1 cellular context compared by ENCODE assay signal in genomic region chr1:236509203-236509602, GRCh38.
TF ChIP-seq lines count a peak whose summit lies in the region.

No MANE protein-coding gene starts in this region.

TF ChIP-seq in GM23338, 12 proteins besides CTCF, POLR2A, EP300 and RAD21 (continued from another document):
- TF ChIP-seq ZNF462 (CRISPR knock-in tag; IDR thresholded peaks at IDR 0.05) (no peak), CREB1 (CRISPR knock-in tag; IDR thresholded peaks at IDR 0.05; ENCODE audit: low read depth) (no peak), ETS1 (IDR thresholded peaks at IDR 0.05) (no peak), ZNF114 (CRISPR knock-in tag; IDR thresholded peaks at IDR 0.05) (no peak), NANOG (IDR thresholded peaks at IDR 0.05; ENCODE audit: borderline replicate concordance) (no peak), JUNB (IDR thresholded peaks at IDR 0.05; ENCODE audit: unreplicated experiment) (no peak), EZH2phosphoT487 (IDR thresholded peaks at IDR 0.05; ENCODE audit: unreplicated experiment) (no peak), ZNF331 (CRISPR knock-in tag; IDR thresholded peaks at IDR 0.05; ENCODE audit: low read depth) (no peak)
